ENCODE assay signal across 19 cellular contexts in genomic region chr5:181236471-181236870, GRCh38. TPM values are rescaled to one million over a fixed set of nuclear protein-coding genes. Genes with fewer than 3 reads are reported as not detected.
A peak's percentile ranks its signal among the peaks of the same experiment; 100 is the strongest.
DNase-seq lines count a peak whose midpoint lies in the region; FAIRE-seq and TF ChIP-seq lines count a peak whose summit lies in the region.
"Had no signal": no experiment of that assay in that cellular context is flagged by ENCODE, and none has a peak within 500 bp of the region (broad histone marks: within the 10 kb centered on the region; RNA-seq: fewer than 3 reads in every experiment).

No MANE protein-coding gene starts in this region.

- H3K36me3 Mint-ChIP-seq in T-helper 2 cell treated with Interferon-gamma antibody and Interleukin-4, amounts not matched to agents 5 μg/mL and 100 μg/mL, for 36 hours (ENCODE audit: low read depth): peaks cover 86% of the 10 kb centered on the region

- no peak overlapping the region for H3K9ac ChIP-seq in HUES48 (ENCODE audit: low read depth, low read length)
- H3K9ac ChIP-seq: KMS-11 had no signal

- H3K36me3 ChIP-seq in HUES48 (ENCODE audit: control insufficient read depth, insufficient read depth, low read length) (peaks cover 88% of the 10 kb centered on the region), esophagus muscularis mucosa (peaks cover 69 to 100% (median 99%) of the 10 kb centered on the region in 4 donors)

- peak overlapping the region; percentile 29 for H3K27ac ChIP-seq in HUES48 (ENCODE audit: low read depth, low read length)
- peak overlapping the region; percentile 45 for H3K27ac ChIP-seq in epithelial cell of prostate
- no peak overlapping the region for H3K27ac ChIP-seq in esophagus muscularis mucosa (replicated peaks in 1 of 4)
- H3K27ac ChIP-seq: C4-2B, KMS-11, pancreas, skin epidermis, transverse colon had no signal

- no peak for TF ChIP-seq EP300 in esophagus muscularis mucosa (IDR thresholded peaks at IDR 0.05)

- intact Hi-C loops in esophagus muscularis mucosa (cut with DNase I): no loop called here

- no peak for DNase-seq in T-helper 2 cell treated with Interferon-gamma antibody and Interleukin-4, amounts not matched to agents 5 μg/mL and 100 μg/mL, for 36 hours (ENCODE audit: low spot score)
- no peak for DNase-seq in T-helper 2 cell
- no peak for DNase-seq in epithelial cell of prostate (ENCODE audit: low read depth, low spot score)
- no peak for DNase-seq in frontal cortex (ENCODE audit: low spot score in 2 of 2)
- no peak for DNase-seq in esophagus muscularis mucosa (ENCODE audit: extremely low spot score)
- DNase-seq: activated CD4-positive, CD25-positive, alpha-beta regulatory T cell; activated CD8-positive, alpha-beta memory T cell treated with anti-CD3 and anti-CD28 coated beads, Interleukin-2, amount 50 U/mL, for 4 hours; central memory CD4-positive, alpha-beta T cell; DMS79 treated with DMSO at 0.1 percent for 48 hours; effector CD8-positive, alpha-beta T cell; mucosa of descending colon; NCI-H774; pancreas; T-cell; transverse colon had no signal

- no peak for TF ChIP-seq CTCF in esophagus muscularis mucosa (IDR thresholded peaks at IDR 0.05)

- peak overlapping the region; percentile 26 for H3K27ac Mint-ChIP-seq in T-helper 2 cell treated with Interferon-gamma antibody and Interleukin-4, amounts not matched to agents 5 μg/mL and 100 μg/mL, for 36 hours
- H3K27ac Mint-ChIP-seq: T-cell had no signal

- no peaks in the 10 kb centered on the region for H3K4me1 ChIP-seq in HUES48 (ENCODE audit: control insufficient read depth, insufficient read depth, low read length)
- H3K4me1 ChIP-seq in esophagus muscularis mucosa: peaks cover 10 to 36% (median 20%) of the 10 kb centered on the region in 4 donors

- H3K9me3 ChIP-seq in HUES48 (ENCODE audit: control insufficient read depth, insufficient read depth, low read length) (no peaks in the 10 kb centered on the region), esophagus muscularis mucosa (no peaks in the 10 kb centered on the region)
- H3K9me3 ChIP-seq: mucosa of descending colon, pancreas, transverse colon had no signal

- no peaks in the 10 kb centered on the region for H3K9me3 Mint-ChIP-seq in T-helper 2 cell treated with Interferon-gamma antibody and Interleukin-4, amounts not matched to agents 5 μg/mL and 100 μg/mL, for 36 hours

- WGBS in esophagus muscularis mucosa: 71% methylated on average over 6 of the region's 6 CpGs

- TF ChIP-seq POLR2A in esophagus muscularis mucosa (IDR thresholded peaks at IDR 0.05; ENCODE audit: low read depth): no peak

- H3K4me3 ChIP-seq in HUES48 (ENCODE audit: low read depth, low read length) (no peak overlapping the region), esophagus muscularis mucosa (no peak overlapping the region)
- H3K4me3 ChIP-seq: mucosa of descending colon, pancreas, skin epidermis, transverse colon had no signal

- H3K4me3 Mint-ChIP-seq in T-helper 2 cell treated with Interferon-gamma antibody and Interleukin-4, amounts not matched to agents 5 μg/mL and 100 μg/mL, for 36 hours: no peak overlapping the region
- H3K4me3 Mint-ChIP-seq: T-cell had no signal

- no peaks in the 10 kb centered on the region for H3K27me3 Mint-ChIP-seq in T-helper 2 cell treated with Interferon-gamma antibody and Interleukin-4, amounts not matched to agents 5 μg/mL and 100 μg/mL, for 36 hours (ENCODE audit: low read depth)
- H3K27me3 Mint-ChIP-seq: T-cell had no signal

- no peaks in the 10 kb centered on the region for H3K27me3 ChIP-seq in HUES48 (ENCODE audit: control insufficient read depth, insufficient read depth, low read length)
- H3K27me3 ChIP-seq in esophagus muscularis mucosa: no peaks in the 10 kb centered on the region
- H3K27me3 ChIP-seq: pancreas, transverse colon had no signal

- no peak for FAIRE-seq in frontal cortex (lab: Jason Lieb, UNC)
- FAIRE-seq: pancreas had no signal

- peaks cover 13% of the 10 kb centered on the region for H3K4me1 Mint-ChIP-seq in T-helper 2 cell treated with Interferon-gamma antibody and Interleukin-4, amounts not matched to agents 5 μg/mL and 100 μg/mL, for 36 hours (ENCODE audit: low read depth)

RNA-seq across cellular contexts. Expression of gene RACK1, which starts 7.2 kb away (rescaled TPM):
- total RNA-seq in frontal cortex (3,351 TPM), esophagus muscularis mucosa (1,000 to 10,000 TPM; 1,252 to 1,898 (median 1,625) TPM)

RNA-seq across cellular contexts. Expression of gene TRIM41, which starts 13.4 kb away (rescaled TPM):
- total RNA-seq in frontal cortex: 12.2 TPM
- total RNA-seq in esophagus muscularis mucosa: 10 to 100 TPM in 3 of 4 donors, 1 to 10 TPM in 1; 9.8 to 22.4 (median 18.2) TPM

RNA-seq across cellular contexts. Expression of gene TRIM52, which starts 24.5 kb away (rescaled TPM):
- total RNA-seq in frontal cortex: 9.8 TPM
- 10 to 100 TPM; 10.3 to 21.9 (median 18.4) TPM for total RNA-seq in esophagus muscularis mucosa

RNA-seq across cellular contexts. Expression of gene TRIM7, which starts 31.5 kb away (rescaled TPM):
- total RNA-seq in frontal cortex (2.0 TPM), esophagus muscularis mucosa (1 to 10 TPM; 2.1 to 5.8 (median 3.4) TPM)

Comparison
In these comparisons a context has a peak if more than half of its experiments do, and no peak if none do; other contexts are left out.
1. H3K27ac ChIP-seq: peak in HUES48 (single experiment) and epithelial cell of prostate (single experiment); none in esophagus muscularis mucosa (0 of 4).